In the genomic region with DNA sequence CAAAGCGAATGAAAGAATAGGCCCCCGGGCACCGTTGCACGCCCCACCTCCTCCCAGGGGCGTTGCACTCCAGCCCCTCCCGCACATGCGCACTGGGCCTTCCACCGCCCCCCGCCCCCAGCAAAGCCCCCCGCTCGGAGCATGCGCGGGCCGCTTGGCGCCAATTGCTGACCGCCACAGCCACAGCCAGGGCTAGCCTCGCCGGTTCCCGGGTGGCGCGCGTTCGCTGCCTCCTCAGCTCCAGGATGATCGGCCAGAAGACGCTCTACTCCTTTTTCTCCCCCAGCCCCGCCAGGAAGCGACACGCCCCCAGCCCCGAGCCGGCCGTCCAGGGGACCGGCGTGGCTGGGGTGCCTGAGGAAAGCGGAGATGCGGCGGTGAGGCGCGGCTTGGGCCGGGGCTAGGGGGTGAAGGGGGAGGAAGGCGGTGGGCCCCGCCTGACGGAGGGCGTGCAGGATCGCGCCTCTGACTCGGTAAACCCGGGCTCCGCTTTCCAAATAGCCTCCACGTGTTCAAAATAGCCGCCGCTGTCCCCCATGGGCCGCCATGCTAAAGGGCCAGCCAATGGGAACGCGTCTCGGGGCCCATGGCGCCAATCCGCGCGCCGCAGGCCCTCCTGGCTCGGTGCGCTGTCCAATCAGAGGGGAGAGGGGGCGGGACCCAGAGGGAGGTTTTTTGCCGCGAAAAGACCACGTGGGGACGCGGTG, we compare ENCODE assay signal across 8 cellular contexts. TPM values are rescaled to one million over a fixed set of nuclear protein-coding genes. Genes with fewer than 3 reads are reported as not detected.
DNase-seq lines count a peak whose midpoint lies in the region; ATAC-seq and TF ChIP-seq lines count a peak whose summit lies in the region.

A gene (plus strand): TSS at position 163 of the 707 bp plus-strand sequence. CDS start 83 bp downstream, at position 246.

- peaks cover 38% of the 10 kb centered on the region for H3K4me1 Mint-ChIP-seq in activated naive CD8-positive, alpha-beta T cell treated with anti-CD3 and anti-CD28 coated beads, Interleukin-2, amount 50 U/mL, for 24 hours

- TF ChIP-seq CTCF in GM12875 (IDR thresholded peaks at IDR 0.05; ENCODE audit: borderline replicate concordance, insufficient read depth, low read depth, low read length) (no peak), parathyroid adenoma (IDR thresholded peaks at IDR 0.05) (no peak), tibial artery (IDR thresholded peaks at IDR 0.05) (peak in 1 of 2 experiments; percentile 18)

- no peaks in the 10 kb centered on the region for H3K27me3 ChIP-seq in parathyroid adenoma (ENCODE audit: control insufficient read depth, insufficient read depth, low read length)
- H3K27me3 ChIP-seq in tibial artery: peaks cover 0 to 2% of the 10 kb centered on the region in 2 donors

- DNase-seq in NCI-H1436 treated with DMSO at 0.1 percent for 48 hours (lab: John Stamatoyannopoulos, UW) (peak; percentile 50), T follicular helper cell (ENCODE audit: low read depth) (peak; percentile 96), Right ventricle myocardium superior (peak; percentile 98), tibial artery (peak; percentile 97 to 98)
- peak; percentile 96 for DNase-seq in activated naive CD8-positive, alpha-beta T cell treated with anti-CD3 and anti-CD28 coated beads, Interleukin-2, amount 50 U/mL, for 24 hours

- H3K36me3 ChIP-seq in parathyroid adenoma (ENCODE audit: control insufficient read depth, insufficient read depth, low read length) (no peaks in the 10 kb centered on the region), tibial artery (peaks cover 4 to 20% (median 12%) of the 10 kb centered on the region in 3 donors)

- H3K9me3 ChIP-seq in parathyroid adenoma (ENCODE audit: control insufficient read depth, low read length) (no peaks in the 10 kb centered on the region), tibial artery (no peaks in the 10 kb centered on the region)

- H3K27me3 Mint-ChIP-seq in activated naive CD8-positive, alpha-beta T cell treated with anti-CD3 and anti-CD28 coated beads, Interleukin-2, amount 50 U/mL, for 24 hours: no peaks in the 10 kb centered on the region

- peak within 1 kb of the TSS; percentile 93 for H3K27ac ChIP-seq in parathyroid adenoma
- peak within 1 kb of the TSS; percentile 88 to 89 for H3K27ac ChIP-seq in tibial artery

- no peaks in the 10 kb centered on the region for H3K9me3 Mint-ChIP-seq in activated naive CD8-positive, alpha-beta T cell treated with anti-CD3 and anti-CD28 coated beads, Interleukin-2, amount 50 U/mL, for 24 hours

- H3K4me3 Mint-ChIP-seq in activated naive CD8-positive, alpha-beta T cell treated with anti-CD3 and anti-CD28 coated beads, Interleukin-2, amount 50 U/mL, for 24 hours: peak within 1 kb of the TSS; percentile 85

- peak within 1 kb of the TSS; percentile 86 for H3K27ac Mint-ChIP-seq in activated naive CD8-positive, alpha-beta T cell treated with anti-CD3 and anti-CD28 coated beads, Interleukin-2, amount 50 U/mL, for 24 hours

- peak within 1 kb of the TSS; percentile 97 for H3K4me2 ChIP-seq in parathyroid adenoma (ENCODE audit: low read length)

- H3K4me1 ChIP-seq in parathyroid adenoma (peaks cover 19% of the 10 kb centered on the region), tibial artery (peaks cover 0 to 34% (median 29%) of the 10 kb centered on the region in 4 donors)

- H3K4me3 ChIP-seq in GM12875 (ENCODE audit: low read depth, low read length) (peak within 1 kb of the TSS; percentile 81), parathyroid adenoma (ENCODE audit: low read depth, low read length) (peak within 1 kb of the TSS; percentile 89), tibial artery (peak within 1 kb of the TSS; percentile 85 to 86)

- H3K9ac ChIP-seq in parathyroid adenoma: peak within 1 kb of the TSS; percentile 77

- peaks cover 30% of the 10 kb centered on the region for H3K79me2 ChIP-seq in parathyroid adenoma

- intact Hi-C loops in Right ventricle myocardium superior (cut with DNase I) (loop anchor here (10.0 kb wide), 1 partner anchor 213 kb away; a partner anchor contains a TSS), tibial artery (cut with DNase I; ENCODE audit: low total_unique reads) (no loop called here)

- H3K36me3 Mint-ChIP-seq in activated naive CD8-positive, alpha-beta T cell treated with anti-CD3 and anti-CD28 coated beads, Interleukin-2, amount 50 U/mL, for 24 hours (ENCODE audit: low read depth): peaks cover 33% of the 10 kb centered on the region

- ATAC-seq in HG02840 (IDR thresholded peaks at IDR 0.05; ENCODE audit: low FRiP score, unreplicated experiment) (peak; percentile 94), Right ventricle myocardium superior (ENCODE audit: poor library complexity) (peak; percentile 96)
- peak; percentile 94 for ATAC-seq in activated naive CD8-positive, alpha-beta T cell treated with anti-CD3 and anti-CD28 coated beads, Interleukin-2, amount 50 U/mL, for 24 hours

- H2AFZ ChIP-seq in parathyroid adenoma: peak within 1 kb of the TSS; percentile 97

RNA-seq across cellular contexts. Expression of the gene that starts here (rescaled TPM):
- total RNA-seq in Right ventricle myocardium superior: 24.8 TPM

Comparison
In these comparisons a context has a peak if more than half of its experiments do, and no peak if none do; other contexts are left out.
1. Peak in every context shown above with its lines: DNase-seq, ATAC-seq, H3K4me3 ChIP-seq and H3K27ac ChIP-seq.